ENCODE assay signal across 3 cellular contexts in the genomic region with DNA sequence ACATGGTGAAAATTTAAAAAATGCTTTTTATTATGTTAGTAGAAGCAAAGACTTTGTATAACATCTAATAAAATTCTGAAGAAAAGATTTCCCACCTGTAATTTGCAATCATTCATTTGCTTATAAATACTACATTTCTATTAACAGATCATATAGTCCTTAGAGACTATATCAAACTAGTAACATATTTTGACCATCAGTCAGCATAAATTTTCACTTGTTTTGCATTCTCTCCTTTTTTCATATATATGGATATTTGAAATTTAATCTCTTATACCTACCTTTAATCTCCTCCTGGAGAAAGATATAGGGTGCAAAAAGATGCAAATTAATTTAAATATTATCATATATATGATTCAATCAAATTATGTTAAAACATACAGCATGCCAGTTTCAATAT.
A peak's percentile ranks its signal among the peaks of the same experiment; 100 is the strongest.
TF ChIP-seq lines count a peak whose summit lies in the region.

No MANE protein-coding gene starts in this region.

TF ChIP-seq in A549, 52 proteins besides CTCF, POLR2A, EP300 and RAD21:
- TF ChIP-seq NPAS2 (CRISPR knock-in tag; IDR thresholded peaks at IDR 0.05; ENCODE audit: borderline replicate concordance) (no peak), CBX8 (IDR thresholded peaks at IDR 0.05) (no peak), FOSL2 (IDR thresholded peaks at IDR 0.05) (no peak), FOSL2 (CRISPR knock-in tag; IDR thresholded peaks at IDR 0.05) (no peak), MAFK (IDR thresholded peaks at IDR 0.05; ENCODE audit: partially characterized antibody) (peak; percentile 61)

TF ChIP-seq in IMR-90, 13 proteins besides CTCF, POLR2A, EP300 and RAD21:
- TF ChIP-seq MAFK (IDR thresholded peaks at IDR 0.05; ENCODE audit: low read depth, low read length) (0 out of 2 replicates have a peak, but pooled peaks have one; percentile 26), SMC3 (IDR thresholded peaks at IDR 0.05; ENCODE audit: low read depth, low read length) (no peak)

TF ChIP-seq in K562, 482 proteins besides CTCF, POLR2A, EP300 and RAD21:
- TF ChIP-seq NFIX (CRISPR knock-in tag; IDR thresholded peaks at IDR 0.05; ENCODE audit: low read depth) (no peak), SREBF1 (IDR thresholded peaks at IDR 0.05; ENCODE audit: borderline replicate concordance, low read depth, low read length) (no peak), C11orf30 (IDR thresholded peaks at IDR 0.05; ENCODE audit: low read depth) (peak; percentile 18; the same call in 1 of the 2 replicates), ZNF316 (IDR thresholded peaks at IDR 0.05) (peak; percentile 60; the same call in 1 of the 2 replicates), NCOA6 (IDR thresholded peaks at IDR 0.05) (no peak)
